Comparison of ENCODE assay signal across 21 cellular contexts in genomic region chr10:103919648-103920025, GRCh38.
"Had no signal": no experiment of that assay in that cellular context is flagged by ENCODE, and none has a peak within 500 bp of the region (broad histone marks: within the 10 kb centered on the region; RNA-seq: fewer than 3 reads in every experiment).

No MANE protein-coding gene starts in this region.

- H3K36me3 ChIP-seq: adrenal gland, ascending aorta, colonic mucosa, left lung, prostate gland, spleen, thyroid gland, WERI-Rb-1 had no signal

- H3K27me3 ChIP-seq: adrenal gland, ascending aorta, colonic mucosa, left lung, neural progenitor cell, spleen, thyroid gland had no signal

- H3K4me3 ChIP-seq: adrenal gland, ascending aorta, colonic mucosa, left lung, neural progenitor cell, prostate gland, thyroid gland had no signal

- ATAC-seq: left lung; naive thymus-derived CD8-positive, alpha-beta T cell; T-cell had no signal

- FAIRE-seq: frontal cortex, TTC549 had no signal

- H3K27ac ChIP-seq: neural progenitor cell, WERI-Rb-1 had no signal

- H3K9me3 ChIP-seq: adrenal gland, ascending aorta, colonic mucosa, left lung, prostate gland, thyroid gland had no signal

- H3K4me2 ChIP-seq: neural progenitor cell had no signal

- H2AFZ ChIP-seq: neural progenitor cell had no signal

- DNase-seq: activated CD4-positive, alpha-beta T cell treated with anti-CD3 and anti-CD28 coated beads, Interleukin-2, amount 10 ng/mL, durations not matched to agents 7 days and 5 days; activated CD4-positive, CD25-positive, alpha-beta regulatory T cell treated with anti-CD3 and anti-CD28 coated beads, Interleukin-2, amount 50 U/mL, for 72 hours; activated T-cell treated with anti-CD3 and anti-CD28 coated beads, Interleukin-2, amount 50 U/mL, for 1 hour; adrenal gland; colonic mucosa; endodermal cell; hippocampal formation; kidney glomerular epithelial cell; left lung; naive thymus-derived CD8-positive, alpha-beta T cell; spleen; stimulated activated CD4-positive, alpha-beta T cell treated with anti-CD3 and anti-CD28 coated beads, Interleukin-4, amount 100 ng/mL, for 24 hours; stimulated activated naive CD4-positive, alpha-beta T cell treated with Interleukin-2 at 50 U/mL for 16 hours; T-cell; thyroid gland; WERI-Rb-1 had no signal

- H3K9ac ChIP-seq: neural progenitor cell had no signal
